ENCODE assay signal across 9 cellular contexts in the genomic region with DNA sequence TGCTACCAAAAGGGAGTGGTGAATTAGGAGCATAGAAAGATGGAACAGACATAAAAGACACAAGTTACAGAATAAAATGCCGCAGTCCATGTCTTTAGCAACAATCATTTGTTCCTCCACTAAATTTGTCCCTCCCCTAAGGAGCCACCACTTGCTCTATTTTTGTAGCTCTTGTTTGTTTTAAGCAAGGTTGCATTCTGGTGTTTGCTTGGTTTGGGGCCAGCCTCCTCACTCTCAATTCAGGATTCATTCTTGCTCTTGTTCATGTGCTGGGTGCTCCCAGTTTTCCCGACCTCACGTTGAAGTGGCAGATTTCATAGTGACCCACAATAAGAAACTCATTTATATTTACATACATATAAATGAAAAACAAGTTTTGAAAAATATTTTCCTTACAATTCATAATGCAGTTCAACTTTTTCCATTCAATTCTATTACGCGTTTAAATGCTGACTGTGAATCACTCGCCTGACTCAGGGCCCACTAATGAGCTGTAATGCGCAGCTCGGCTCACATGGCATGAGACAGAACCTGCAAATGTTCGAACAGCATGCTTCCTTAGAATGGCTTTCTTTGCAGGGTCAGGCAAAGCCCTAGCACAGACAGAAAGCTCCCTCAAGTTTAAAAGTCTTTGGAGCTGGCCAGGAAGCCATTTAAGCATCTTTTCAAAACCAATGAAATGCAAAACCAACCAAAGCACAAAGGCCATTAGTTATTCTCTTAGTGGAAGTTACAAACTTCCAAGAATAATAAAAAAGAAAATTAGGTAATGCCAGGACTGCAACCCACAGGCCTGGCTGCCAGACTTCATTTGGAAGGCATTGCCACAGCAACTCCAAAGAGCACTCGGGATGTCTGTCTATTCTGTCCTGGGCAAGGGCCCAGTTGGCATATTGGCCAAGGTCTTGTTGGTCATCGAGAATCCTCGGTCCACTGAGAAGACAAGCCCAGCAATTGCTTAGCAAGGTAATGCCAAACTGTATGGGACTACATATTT. TPM values are rescaled to one million over a fixed set of nuclear protein-coding genes. Genes with fewer than 3 reads are reported as not detected.
DNase-seq lines count a peak whose midpoint lies in the region; ATAC-seq and TF ChIP-seq lines count a peak whose summit lies in the region.
"Had no signal": no experiment of that assay in that cellular context is flagged by ENCODE, and none has a peak within 500 bp of the region (broad histone marks: within the 10 kb centered on the region; RNA-seq: fewer than 3 reads in every experiment).

No MANE protein-coding gene starts in this region.

- no peak for TF ChIP-seq POLR2A in testis (IDR thresholded peaks at IDR 0.05)

- H3K9me3 ChIP-seq in testis = no peaks in the 10 kb centered on the region

- TF ChIP-seq CTCF in retinal pigment epithelial cell (conservative IDR thresholded peaks at IDR 0.05; ENCODE audit: low read depth, low read length) = no peak
- TF ChIP-seq CTCF in testis (IDR thresholded peaks at IDR 0.05) = no peak

- intact Hi-C loops in testis (cut with DNase I; ENCODE audit: low total_unique reads) = no loop called here

- DNase-seq in GM03348 (ENCODE audit: low spot score) = peak; percentile 74
- DNase-seq in T1000 (lab: John Stamatoyannopoulos, UW) = peak; percentile 43
- peak; percentile 57 for DNase-seq in foreskin melanocyte
- DNase-seq in retinal pigment epithelial cell (ENCODE audit: low read depth) = peak; percentile 93
- no peak for DNase-seq in retina
- no peak for DNase-seq in testis
- DNase-seq: activated naive CD8-positive, alpha-beta T cell treated with anti-CD3 and anti-CD28 coated beads, Interleukin-2, amount 10 ng/mL, durations not matched to agents 7 days and 5 days had no signal

- no peaks in the 10 kb centered on the region for H3K27me3 ChIP-seq in testis

- no peak overlapping the region for H3K27ac ChIP-seq in testis

- H3K4me3 ChIP-seq in retinal pigment epithelial cell (ENCODE audit: low read length) = no peak overlapping the region
- no peak overlapping the region for H3K4me3 ChIP-seq in testis

- 77 to 82% methylated on average over 12 of the region's 12 CpGs for WGBS in testis, 2 donors

- H3K36me3 ChIP-seq in testis (ENCODE audit: low read depth, missing control alignments) = no peaks in the 10 kb centered on the region

- ATAC-seq in HG03108 (IDR thresholded peaks at IDR 0.05; ENCODE audit: unreplicated experiment) (no peak), GM18519 (IDR thresholded peaks at IDR 0.05; ENCODE audit: low FRiP score, unreplicated experiment) (no peak)

- H3K4me1 ChIP-seq in testis = no peaks in the 10 kb centered on the region

RNA-seq across cellular contexts. Expression of gene RETREG1, which starts 41.7 kb away (rescaled TPM):
- 10 to 100 TPM; 24.8 to 55.4 TPM for total RNA-seq in testis
- 103 TPM for polyA plus RNA-seq in testis (ENCODE audit: insufficient read depth, low read depth, low replicate concordance)

Comparison
In these comparisons a context has a peak if more than half of its experiments do, and no peak if none do; other contexts are left out.
1. DNase-seq: peak in GM03348 (single experiment), T1000 (single experiment), foreskin melanocyte (single experiment) and retinal pigment epithelial cell (single experiment); none in retina (single experiment) and testis (single experiment).